Comparison of ENCODE assay signal across 20 cellular contexts in the genomic region with DNA sequence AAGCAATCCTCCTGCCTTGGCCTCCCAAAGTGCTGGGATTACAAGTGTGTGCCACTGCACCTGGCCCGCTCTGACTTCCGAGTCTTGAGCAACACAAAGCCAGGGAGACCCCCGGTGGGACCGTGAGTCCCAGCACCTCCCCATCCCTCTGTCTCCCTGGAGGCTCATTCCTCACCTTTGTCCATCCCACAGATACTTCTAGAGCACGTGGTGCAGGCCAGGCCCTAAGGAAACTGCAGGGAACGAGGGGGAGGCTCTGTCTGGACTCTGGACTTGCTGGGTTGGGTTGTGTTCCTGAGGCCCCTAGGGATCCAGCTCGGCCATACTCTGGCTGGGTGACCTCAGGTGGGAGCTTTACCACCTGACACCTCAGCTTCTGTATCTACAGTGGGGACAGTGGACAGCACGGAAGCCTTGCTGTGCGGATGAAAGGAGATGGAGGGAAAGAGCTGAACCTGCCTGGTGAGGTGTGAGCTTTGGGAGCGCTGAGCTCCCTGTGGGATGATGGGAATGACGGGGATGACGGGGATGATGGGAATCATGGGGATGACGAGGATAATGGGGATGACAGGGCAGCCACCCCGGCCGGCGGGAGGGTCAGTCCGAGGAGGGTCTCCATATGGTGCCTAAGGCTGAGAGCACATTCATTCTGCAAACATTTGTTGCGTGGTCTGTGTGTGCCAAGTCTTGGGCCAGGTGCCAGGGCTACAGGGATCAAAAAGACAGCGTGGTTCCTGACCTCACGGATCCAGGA. TPM values are rescaled to one million over a fixed set of nuclear protein-coding genes. Genes with fewer than 3 reads are reported as not detected.
A peak's percentile ranks its signal among the peaks of the same experiment; 100 is the strongest.
DNase-seq lines count a peak whose midpoint lies in the region; ATAC-seq, FAIRE-seq and TF ChIP-seq lines count a peak whose summit lies in the region.
"Had no signal": no experiment of that assay in that cellular context is flagged by ENCODE, and none has a peak within 500 bp of the region (broad histone marks: within the 10 kb centered on the region; RNA-seq: fewer than 3 reads in every experiment).

No MANE protein-coding gene starts in this region.

- peaks cover 3% of the 10 kb centered on the region; the same call in 1 of the 2 replicates for H3K36me3 Mint-ChIP-seq in WTC11

- no peaks in the 10 kb centered on the region for H3K79me2 ChIP-seq in HepG2 (ENCODE audit: insufficient read depth, low read length)

- TF ChIP-seq POLR2A in HepG2 (IDR thresholded peaks at IDR 0.05; ENCODE audit: insufficient read depth in 1 of 2, low read depth in 2 of 2, low read length in 2 of 2): no peak
- no peak for TF ChIP-seq POLR2A in right lobe of liver (IDR thresholded peaks at IDR 0.05)
- TF ChIP-seq POLR2A in vagina (IDR thresholded peaks at IDR 0.05): no peak

- POLR2A ChIA-PET in HepG2 (lab: Yijun Ruan, JAX) (no interaction called here), WTC11 (lab: Charles Lee) (no interaction called here), GM10248 (lab: Yijun Ruan, JAX) (interaction anchor here (0.5 kb wide), 1 partner anchor 142 kb away, joined by 3 read pairs; no protein-coding TSS in a partner anchor)

- H3K4me2 ChIP-seq in HepG2 (ENCODE audit: low read depth, low read length): peak overlapping the region; percentile 4; the same call in 1 of the 2 replicates
- H3K4me2 ChIP-seq: A549, BLaER1 had no signal

- no peak for DNase-seq in HepG2 (ENCODE audit: low spot score)
- DNase-seq in right lobe of liver: no peak
- DNase-seq in WTC11 (ENCODE audit: low spot score): no peak
- no peak for DNase-seq in mucosa of descending colon
- no peak for DNase-seq in vagina (ENCODE audit: extremely low spot score in 2 of 2)
- DNase-seq in MG63: no peak
- no peak for DNase-seq in GM10248 (ENCODE audit: extremely low spot score)
- DNase-seq: Calu3; CD4-positive, alpha-beta memory T cell; DMS79; Karpas-422; NCI-H1105; NCI-H2081 treated with DMSO at 0.1 percent for 48 hours; NCI-H748 treated with DMSO at 0.1 percent for 48 hours; PC-3; RPMI8226 had no signal

- in situ Hi-C loops in HepG2 (cut with HindIII; ENCODE audit: extremely low pct_ligation_motif_present, low pct_unique_long_range_greater_than_20kb): no loop called here

- TF ChIP-seq EP300 in HepG2 (IDR thresholded peaks at IDR 0.05; ENCODE audit: low read depth in 2 of 2, low read length in 2 of 2) (no peak), HepG2 (CRISPR knock-in tag; IDR thresholded peaks at IDR 0.05; ENCODE audit: borderline replicate concordance) (no peak)

- CTCF ChIA-PET in HepG2 (lab: Yijun Ruan, JAX; ENCODE audit: low intra/inter-chr PET ratio, low total read pairs) (no interaction called here), WTC11 (lab: Charles Lee) (interaction anchor here (1.2 kb wide), 2 partner anchors 30 to 36 kb away, joined by 3 to 5 read pairs; no protein-coding TSS in a partner anchor), GM10248 (lab: Yijun Ruan, JAX) (interaction anchor here (0.9 to 1.4 kb wide), 3 partner anchors 13 to 108 kb away, joined by 3 to 8 read pairs (median 4); no protein-coding TSS in a partner anchor)

- H3K4me1 Mint-ChIP-seq in WTC11: peaks cover 4% of the 10 kb centered on the region; the same call in 1 of the 2 replicates
- H3K4me1 Mint-ChIP-seq: IgD-negative memory B cell had no signal

- no peaks in the 10 kb centered on the region for H3K27me3 Mint-ChIP-seq in WTC11 (ENCODE audit: low read depth)
- H3K27me3 Mint-ChIP-seq: CD4-positive, alpha-beta memory T cell; IgD-negative memory B cell had no signal

- no peak overlapping the region for H2AFZ ChIP-seq in HepG2 (ENCODE audit: low read length)

- intact Hi-C loops in HepG2 (cut with micrococcal nuclease; ENCODE audit: unreplicated experiment) (no loop called here), right lobe of liver (cut with DNase I) (no loop called here), mucosa of descending colon (cut with DNase I, micrococcal nuclease) (no loop called here), vagina (cut with DNase I) (no loop called here)

- H3K9me3 Mint-ChIP-seq in WTC11: no peaks in the 10 kb centered on the region
- H3K9me3 Mint-ChIP-seq: CD4-positive, alpha-beta memory T cell; IgD-negative memory B cell had no signal

- H3K27ac ChIP-seq in HepG2 (ENCODE audit: extremely low read length, insufficient read depth, low read length): no peak overlapping the region
- H3K27ac ChIP-seq in right lobe of liver: no peak overlapping the region
- H3K27ac ChIP-seq in vagina: no peak overlapping the region
- H3K27ac ChIP-seq: A549, BLaER1 had no signal

- FAIRE-seq in HepG2 (lab: Jason Lieb, UNC): no peak
- FAIRE-seq: A549, H54 had no signal

- ATAC-seq in HepG2 (peak; percentile 56), right lobe of liver (no peak), WTC11 (no peak), mucosa of descending colon (peak; percentile 17)
- ATAC-seq: A549, PC-3 had no signal

- WGBS in HepG2 (ENCODE audit: low lambda C conversion rate): 47% methylated on average over 17 of the region's 20 CpGs
- WGBS in right lobe of liver (ENCODE audit: insufficient coverage, low coverage, low lambda C conversion rate, missing lambda C conversion rate): 72% methylated on average over 9 of the region's 20 CpGs

- H3K4me3 Mint-ChIP-seq in WTC11: no peak overlapping the region
- H3K4me3 Mint-ChIP-seq: CD4-positive, alpha-beta memory T cell; IgD-negative memory B cell had no signal

- H4K20me1 ChIP-seq in HepG2 (ENCODE audit: insufficient read depth, low read length): no peaks in the 10 kb centered on the region

- H3K4me1 ChIP-seq in HepG2 (ENCODE audit: insufficient read depth, low read length): peaks cover 18% of the 10 kb centered on the region
- peaks cover 0 to 8% (median 3%) of the 10 kb centered on the region in 4 donors for H3K4me1 ChIP-seq in right lobe of liver
- no peaks in the 10 kb centered on the region for H3K4me1 ChIP-seq in mucosa of descending colon (ENCODE audit: low read depth)
- no peaks in the 10 kb centered on the region for H3K4me1 ChIP-seq in vagina
- H3K4me1 ChIP-seq: A549 had no signal

- H3K27ac Mint-ChIP-seq in WTC11: no peak overlapping the region
- H3K27ac Mint-ChIP-seq: CD4-positive, alpha-beta memory T cell had no signal

- H3K4me3 ChIP-seq in HepG2 (replicated peaks in 1 of 3; ENCODE audit: insufficient read depth in 1 of 3, low read depth in 2 of 3, low read length in 3 of 3) (no peak overlapping the region), right lobe of liver (no peak overlapping the region), mucosa of descending colon (no peak overlapping the region), vagina (no peak overlapping the region), MG63 (no peak overlapping the region)
- H3K4me3 ChIP-seq: A549, BLaER1 had no signal

- H3K27me3 ChIP-seq in HepG2 (ENCODE audit: control insufficient read depth in 1 of 2, insufficient read depth in 2 of 2, low read length in 2 of 2) (peaks cover 0 to 9% of the 10 kb centered on the region in 2 experiments; a peak in 3 of 5 replicates), right lobe of liver (no peaks in the 10 kb centered on the region), vagina (no peaks in the 10 kb centered on the region), MG63 (no peaks in the 10 kb centered on the region)
- H3K27me3 ChIP-seq: BLaER1 had no signal

- TF ChIP-seq RAD21 in HepG2 (CRISPR knock-in tag; IDR thresholded peaks at IDR 0.05): no peak

- H3K36me3 ChIP-seq in HepG2 (replicated peaks in 1 of 2; ENCODE audit: control insufficient read depth in 1 of 2, insufficient read depth in 2 of 2, low read length in 2 of 2) (no peaks in the 10 kb centered on the region), right lobe of liver (no peaks in the 10 kb centered on the region), mucosa of descending colon (ENCODE audit: low read depth) (no peaks in the 10 kb centered on the region), vagina (no peaks in the 10 kb centered on the region), MG63 (no peaks in the 10 kb centered on the region)

- TF ChIP-seq CTCF in HepG2 (CRISPR knock-in tag; IDR thresholded peaks at IDR 0.05): no peak
- TF ChIP-seq CTCF in right lobe of liver (IDR thresholded peaks at IDR 0.05): no peak
- TF ChIP-seq CTCF in WTC11 (IDR thresholded peaks at IDR 0.05): no peak
- no peak for TF ChIP-seq CTCF in mucosa of descending colon (IDR thresholded peaks at IDR 0.05)
- no peak for TF ChIP-seq CTCF in vagina (IDR thresholded peaks at IDR 0.05)
- TF ChIP-seq CTCF in GM10248 (IDR thresholded peaks at IDR 0.05; ENCODE audit: control extremely low read depth, extremely low read depth, low read depth, missing control alignments): no peak

- BruUV-seq in HepG2 (replicated peaks; lab: Mats Ljungman, UMichigan): no TSS peak

- H3K9ac ChIP-seq in HepG2 (ENCODE audit: insufficient read depth, low read depth, low read length): no peak overlapping the region
- H3K9ac ChIP-seq: BLaER1 had no signal

- H3K9me3 ChIP-seq in HepG2 (ENCODE audit: low read length) (no peaks in the 10 kb centered on the region), right lobe of liver (no peaks in the 10 kb centered on the region), mucosa of descending colon (no peaks in the 10 kb centered on the region), vagina (no peaks in the 10 kb centered on the region), MG63 (no peaks in the 10 kb centered on the region)
- H3K9me3 ChIP-seq: A549, BLaER1 had no signal

RNA-seq across cellular contexts. Expression of gene C16orf74, which starts 26.6 kb away (rescaled TPM):
- 0.13 TPM in 1 of 2 replicates, not detected in the other for total RNA-seq in HepG2 (2016; rRNA removed; fragmentation: Illumina TruSeq; extraction: Trizol)
- 0.35 TPM in 1 of 2 replicates, not detected in the other for total RNA-seq in HepG2 (2016; cell fraction: cytosol; rRNA removed; fragmentation: Illumina TruSeq; extraction: Trizol; ENCODE audit: low read depth)
- total RNA-seq in HepG2 (2016; cell fraction: insoluble cytoplasmic fraction; rRNA removed; fragmentation: Illumina TruSeq; extraction: Trizol): not detected in 2 replicates
- total RNA-seq in HepG2 (2016; cell fraction: membrane; rRNA removed; fragmentation: Illumina TruSeq; extraction: Trizol): not detected in 2 replicates
- total RNA-seq in HepG2 (2016; cell fraction: nucleus; rRNA removed; fragmentation: Illumina TruSeq; extraction: Trizol): not detected in 2 replicates
- 0.26 and 0.29 TPM in 2 replicates for polyA plus RNA-seq in HepG2 (2011; rRNA removed)
- 0.13 and 0.28 TPM in 2 replicates for polyA plus RNA-seq in HepG2 (2011; cell fraction: cytosol; rRNA removed)
- 0.16 and 0.37 TPM in 2 replicates for polyA plus RNA-seq in HepG2 (2011; cell fraction: nucleus; rRNA removed)
- polyA plus RNA-seq in HepG2 (2012): not detected in 2 replicates
- 0.35 and 0.65 TPM in 2 replicates for polyA plus RNA-seq in HepG2 (2016; cell fraction: cytosol; fragmentation: Illumina TruSeq; extraction: Trizol; ENCODE audit: low read depth)
- polyA plus RNA-seq in HepG2 (2016; cell fraction: insoluble cytoplasmic fraction; fragmentation: Illumina TruSeq; extraction: Trizol; ENCODE audit: low read depth): not detected in 2 replicates
- polyA plus RNA-seq in HepG2 (2016; cell fraction: membrane; fragmentation: Illumina TruSeq; extraction: Trizol; ENCODE audit: low read depth): 0.33 TPM in 1 of 2 replicates, not detected in the other
- polyA plus RNA-seq in HepG2 (2016; cell fraction: nucleus; fragmentation: Illumina TruSeq; extraction: Trizol; ENCODE audit: insufficient read depth, low read depth): not detected in 2 replicates
- 0.44 and 7.8 TPM in 2 replicates for polyA minus RNA-seq in HepG2 (2011; rRNA and poly(A)+ RNA removed; ENCODE audit: low replicate concordance)
- not detected in 2 replicates for polyA minus RNA-seq in HepG2 (2011; cell fraction: cytosol; rRNA and poly(A)+ RNA removed)
- not detected in 2 replicates for polyA minus RNA-seq in HepG2 (2011; cell fraction: nucleus; rRNA and poly(A)+ RNA removed)
- total RNA-seq in right lobe of liver: under 1 TPM in 4 of 6 experiments, not detected in 2; 0.31 to 0.98 (median 0.70) TPM
- total RNA-seq in WTC11 (2021): 6.3 to 8.3 TPM (median 7.9 TPM) in 3 replicates
- 1 to 10 TPM in 2 of 3 donors, under 1 TPM in 1; 0.73 to 1.3 (median 1.0) TPM for total RNA-seq in mucosa of descending colon
- 18.2 TPM for total RNA-seq in vagina
- 4.6 and 8.7 TPM in 2 replicates for total RNA-seq in MG63 (2014; rRNA removed; shearing (Covaris generic); ENCODE audit: low replicate concordance)

RNA-seq across cellular contexts. Expression of gene GINS2, which starts 35.5 kb away (rescaled TPM):
- total RNA-seq in HepG2 (2016; rRNA removed; fragmentation: Illumina TruSeq; extraction: Trizol): 48.3 and 61.7 TPM in 2 replicates
- total RNA-seq in HepG2 (2016; cell fraction: cytosol; rRNA removed; fragmentation: Illumina TruSeq; extraction: Trizol; ENCODE audit: low read depth): 23.8 and 27.0 TPM in 2 replicates
- 48.0 and 66.5 TPM in 2 replicates for total RNA-seq in HepG2 (2016; cell fraction: insoluble cytoplasmic fraction; rRNA removed; fragmentation: Illumina TruSeq; extraction: Trizol)
- 37.7 and 42.3 TPM in 2 replicates for total RNA-seq in HepG2 (2016; cell fraction: membrane; rRNA removed; fragmentation: Illumina TruSeq; extraction: Trizol)
- 23.1 and 24.3 TPM in 2 replicates for total RNA-seq in HepG2 (2016; cell fraction: nucleus; rRNA removed; fragmentation: Illumina TruSeq; extraction: Trizol)
- 7.7 and 10.6 TPM in 2 replicates for polyA plus RNA-seq in HepG2 (2011; rRNA removed)
- 8.9 and 11.0 TPM in 2 replicates for polyA plus RNA-seq in HepG2 (2011; cell fraction: cytosol; rRNA removed)
- polyA plus RNA-seq in HepG2 (2011; cell fraction: nucleus; rRNA removed): 3.9 and 4.5 TPM in 2 replicates
- 5.7 and 16.9 TPM in 2 replicates for polyA plus RNA-seq in HepG2 (2012)
- 28.1 and 34.5 TPM in 2 replicates for polyA plus RNA-seq in HepG2 (2016; cell fraction: cytosol; fragmentation: Illumina TruSeq; extraction: Trizol; ENCODE audit: low read depth)
- polyA plus RNA-seq in HepG2 (2016; cell fraction: insoluble cytoplasmic fraction; fragmentation: Illumina TruSeq; extraction: Trizol; ENCODE audit: low read depth): 76.0 and 95.5 TPM in 2 replicates
- polyA plus RNA-seq in HepG2 (2016; cell fraction: membrane; fragmentation: Illumina TruSeq; extraction: Trizol; ENCODE audit: low read depth): 36.4 and 39.0 TPM in 2 replicates
- 38.9 and 39.5 TPM in 2 replicates for polyA plus RNA-seq in HepG2 (2016; cell fraction: nucleus; fragmentation: Illumina TruSeq; extraction: Trizol; ENCODE audit: insufficient read depth, low read depth)
- 7.2 and 33.6 TPM in 2 replicates for polyA minus RNA-seq in HepG2 (2011; rRNA and poly(A)+ RNA removed; ENCODE audit: low replicate concordance)
- polyA minus RNA-seq in HepG2 (2011; cell fraction: cytosol; rRNA and poly(A)+ RNA removed): 3.9 and 4.1 TPM in 2 replicates
- polyA minus RNA-seq in HepG2 (2011; cell fraction: nucleus; rRNA and poly(A)+ RNA removed): 4.7 and 6.2 TPM in 2 replicates
- total RNA-seq in right lobe of liver: 1 to 10 TPM in 4 of 6 experiments, under 1 TPM in 2; 0.49 to 4.7 (median 1.3) TPM
- 35.5 to 38.4 TPM (median 38.0 TPM) in 3 replicates for total RNA-seq in WTC11 (2021)
- 10 to 100 TPM in 1 of 3 donors, 1 to 10 TPM in 2; 1.2 to 11.8 (median 5.4) TPM for total RNA-seq in mucosa of descending colon
- 0.25 TPM for total RNA-seq in vagina
- total RNA-seq in MG63 (2014; rRNA removed; shearing (Covaris generic); ENCODE audit: low replicate concordance): 12.8 and 19.2 TPM in 2 replicates

Comparison
In these comparisons a context has a peak if more than half of its experiments do, and no peak if none do; other contexts are left out.
1. ATAC-seq: peak in HepG2 (single experiment) and mucosa of descending colon (single experiment); none in right lobe of liver (0 of 4) and WTC11 (single experiment).
2. Of the 50 proteins assayed by ChIP-seq in both HepG2 and WTC11: peak only in HepG2: MAX and ZNF263; only in WTC11: ZNF121; in both: none; in neither: 45; mixed calls (peak in some experiments, not most) for 2.